ENCODE assay signal across 7 cellular contexts in genomic region chr14:23929822-23930294, GRCh38. TPM values are rescaled to one million over a fixed set of nuclear protein-coding genes. Genes with fewer than 3 reads are reported as not detected.
A peak's percentile ranks its signal among the peaks of the same experiment; 100 is the strongest.
DNase-seq lines count a peak whose midpoint lies in the region; FAIRE-seq and TF ChIP-seq lines count a peak whose summit lies in the region.

No MANE protein-coding gene starts in this region.

- H3K4me3 ChIP-seq in osteoblast (ENCODE audit: insufficient read depth, low read length) (no peak overlapping the region), thyroid gland (replicated peaks in 1 of 3) (no peak overlapping the region)

- peak; percentile 99 for TF ChIP-seq CTCF in GM12872 (IDR thresholded peaks at IDR 0.05; ENCODE audit: insufficient read depth, low read depth, low read length)
- TF ChIP-seq CTCF in osteoblast (IDR thresholded peaks at IDR 0.05; ENCODE audit: extremely low read depth, low read depth, low read length) = peak; percentile 93
- peak; percentile 59 to 94 (median 82) for TF ChIP-seq CTCF in thyroid gland (IDR thresholded peaks at IDR 0.05)

- H3K27me3 ChIP-seq in osteoblast (ENCODE audit: insufficient read depth, low read length) = peaks cover 7% of the 10 kb centered on the region
- H3K27me3 ChIP-seq in thyroid gland = no peaks in the 10 kb centered on the region

- FAIRE-seq in frontal cortex (lab: Jason Lieb, UNC) = no peak

- H3K27ac ChIP-seq in osteoblast (ENCODE audit: low read depth, low read length) = no peak overlapping the region
- H3K27ac ChIP-seq in thyroid gland = no peak overlapping the region

- no peak overlapping the region for H2AFZ ChIP-seq in osteoblast (ENCODE audit: low read length)

- no peak for TF ChIP-seq POLR2A in thyroid gland (IDR thresholded peaks at IDR 0.05)

- intact Hi-C loops in thyroid gland (cut with DNase I) = no loop called here

- H3K9me3 ChIP-seq in osteoblast (ENCODE audit: low read depth, low read length) (no peaks in the 10 kb centered on the region), thyroid gland (no peaks in the 10 kb centered on the region)

- no peaks in the 10 kb centered on the region for H4K20me1 ChIP-seq in osteoblast (ENCODE audit: insufficient read depth, low read length)

- H3K4me2 ChIP-seq in osteoblast (ENCODE audit: insufficient read depth, low read length) = no peak overlapping the region

- H3K79me2 ChIP-seq in osteoblast (ENCODE audit: insufficient read depth, low read length) = no peaks in the 10 kb centered on the region

- WGBS in thyroid gland, 2 donors = 3 to 7% methylated on average over 3 of the region's 3 CpGs

- peaks cover 10% of the 10 kb centered on the region for H3K4me1 ChIP-seq in osteoblast (ENCODE audit: insufficient read depth, low read length)
- no peaks in the 10 kb centered on the region for H3K4me1 ChIP-seq in thyroid gland

- peak; percentile 73 for DNase-seq in HT-29 (ENCODE audit: low spot score)
- peak; percentile 9 for DNase-seq in SIG-M5 (lab: John Stamatoyannopoulos, UW)
- DNase-seq in activated effector memory CD4-positive, alpha-beta T cell treated with anti-CD3 and anti-CD28 coated beads, Interleukin-2, amount 50 U/mL, for 16 hours = peak; percentile 92
- peak; percentile 57 to 73 for DNase-seq in frontal cortex (ENCODE audit: low spot score in 2 of 2)
- peak; percentile 92 for DNase-seq in osteoblast (ENCODE audit: insufficient read length, low spot score, missing footprints)
- DNase-seq in thyroid gland = peak; percentile 78 to 81

- H3K36me3 ChIP-seq in osteoblast (ENCODE audit: insufficient read depth, low read length) (no peaks in the 10 kb centered on the region), thyroid gland (no peaks in the 10 kb centered on the region)

RNA-seq across cellular contexts. Expression of gene DHRS4, which starts 23.7 kb away (rescaled TPM):
- 40.0 and 47.4 TPM in 2 replicates for total RNA-seq in HT-29 (2014; rRNA removed; shearing (Covaris generic))
- total RNA-seq in frontal cortex (7.3 TPM), osteoblast (31.5 and 36.5 TPM in 2 replicates), thyroid gland (10 to 100 TPM; 19.2 to 55.7 (median 37.7) TPM)

RNA-seq across cellular contexts. Expression of gene DHRS4L2, which starts 58.9 kb away (rescaled TPM):
- 29.2 and 35.7 TPM in 2 replicates for total RNA-seq in HT-29 (2014; rRNA removed; shearing (Covaris generic))
- total RNA-seq in frontal cortex (3.3 TPM), osteoblast (9.0 and 9.7 TPM in 2 replicates), thyroid gland (10 to 100 TPM in 2 of 4 donors, 1 to 10 TPM in 2; 4.7 to 27.1 (median 12.6) TPM)

Comparison
In these comparisons a context has a peak if more than half of its experiments do, and no peak if none do; other contexts are left out.
1. DNase-seq: peak in every context shown above with its lines; median percentile 92 in activated effector memory CD4-positive, alpha-beta T cell treated with anti-CD3 and anti-CD28 coated beads, Interleukin-2, amount 50 U/mL, for 16 hours; 92 in osteoblast; 80 in thyroid gland; 73 in HT-29; 65 in frontal cortex; 9 in SIG-M5.